8 cellular contexts compared by ENCODE assay signal in genomic region chr1:45340816-45341215, GRCh38. TPM values are rescaled to one million over a fixed set of nuclear protein-coding genes. Genes with fewer than 3 reads are reported as not detected.
A peak's percentile ranks its signal among the peaks of the same experiment; 100 is the strongest.
DNase-seq lines count a peak whose midpoint lies in the region; ATAC-seq, FAIRE-seq and TF ChIP-seq lines count a peak whose summit lies in the region.

No MANE protein-coding gene starts in this region.

- H3K36me3 Mint-ChIP-seq in mesothelial cell of epicardium: peaks cover 16% of the 10 kb centered on the region

- no peak for ATAC-seq in GM21447 (IDR thresholded peaks at IDR 0.05; ENCODE audit: unreplicated experiment)
- no peak for ATAC-seq in GM21723 (IDR thresholded peaks at IDR 0.05; ENCODE audit: unreplicated experiment)

- no peaks in the 10 kb centered on the region for H3K27me3 ChIP-seq in breast epithelium
- no peaks in the 10 kb centered on the region for H3K27me3 ChIP-seq in uterus

- FAIRE-seq in GM12891 (lab: Jason Lieb, UNC): peak; percentile 57
- FAIRE-seq in D721Med (lab: Jason Lieb, UNC): no peak

- peaks cover 22% of the 10 kb centered on the region for H3K4me1 Mint-ChIP-seq in mesothelial cell of epicardium

- H3K27ac ChIP-seq in breast epithelium (peak overlapping the region; percentile 95 to 97), uterus (peak overlapping the region; percentile 96 to 98)

- no peaks in the 10 kb centered on the region for H3K27me3 Mint-ChIP-seq in mesothelial cell of epicardium (ENCODE audit: low read depth)

- no peak for DNase-seq in GM12891 (ENCODE audit: insufficient read length, low spot score)
- DNase-seq in NAMALWA (ENCODE audit: low spot score): peak; percentile 62
- DNase-seq in breast epithelium (ENCODE audit: low spot score in 2 of 2): no peak
- no peak for DNase-seq in mesothelial cell of epicardium (ENCODE audit: low spot score in 2 of 2, unreplicated experiment in 2 of 2)
- no peak for DNase-seq in uterus
- DNase-seq in D721Med (ENCODE audit: insufficient read length, low spot score): no peak

- intact Hi-C loops in breast epithelium (cut with DNase I; ENCODE audit: low total_unique reads): no loop called here
- intact Hi-C loops in uterus (cut with DNase I; ENCODE audit: low total_unique reads): loop anchor here (10.0 kb wide), 1 partner anchor 154 kb away; the partner anchor contains the start of gene TESK2

- TF ChIP-seq POLR2A in GM12891 (IDR thresholded peaks at IDR 0.05; ENCODE audit: low read depth, low read length) (no peak), breast epithelium (IDR thresholded peaks at IDR 0.05) (no peak), uterus (IDR thresholded peaks at IDR 0.05) (no peak)

- TF ChIP-seq CTCF in breast epithelium (IDR thresholded peaks at IDR 0.05) (no peak), mesothelial cell of epicardium (IDR thresholded peaks at IDR 0.05; ENCODE audit: unreplicated experiment) (no peak), uterus (IDR thresholded peaks at IDR 0.05) (no peak), D721Med (IDR thresholded peaks at IDR 0.05; ENCODE audit: insufficient read depth, missing control alignments) (no peak)

- H3K36me3 ChIP-seq in breast epithelium (no peaks in the 10 kb centered on the region), uterus (no peaks in the 10 kb centered on the region)

- no peaks in the 10 kb centered on the region for H3K9me3 Mint-ChIP-seq in mesothelial cell of epicardium

- peak overlapping the region; percentile 93 for H3K27ac Mint-ChIP-seq in mesothelial cell of epicardium

- H3K4me3 ChIP-seq in breast epithelium: peak overlapping the region; percentile 77 to 82 (median 81)
- H3K4me3 ChIP-seq in uterus: peak overlapping the region; percentile 88 to 89

- H3K9me3 ChIP-seq in breast epithelium (no peaks in the 10 kb centered on the region), uterus (no peaks in the 10 kb centered on the region)

- peak overlapping the region; percentile 90 for H3K4me3 Mint-ChIP-seq in mesothelial cell of epicardium

- H3K4me1 ChIP-seq in breast epithelium (peaks cover 5 to 15% of the 10 kb centered on the region in 2 donors), uterus (peaks cover 0 to 9% of the 10 kb centered on the region in 2 donors)

TF ChIP-seq in GM12891, 5 proteins besides CTCF, POLR2A, EP300 and RAD21:
- TF ChIP-seq PAX5 (IDR thresholded peaks at IDR 0.05; ENCODE audit: insufficient read depth, low read length, severe bottlenecking) (no peak), SPI1 (IDR thresholded peaks at IDR 0.05; ENCODE audit: low read depth, low read length) (no peak), TAF1 (IDR thresholded peaks at IDR 0.05; ENCODE audit: low read depth, low read length) (no peak), POU2F2 (IDR thresholded peaks at IDR 0.05; ENCODE audit: low read depth, low read length) (no peak), POLR2AphosphoS5 (IDR thresholded peaks at IDR 0.05; ENCODE audit: low read depth, low read length) (no peak)

RNA-seq across cellular contexts. Expression of gene MUTYH, which starts 0.6 kb away (rescaled TPM):
- polyA plus RNA-seq in GM12891 (2012; ENCODE audit: low read depth, missing spikeins): 20.9 TPM
- total RNA-seq in breast epithelium (10 to 100 TPM; 16.8 to 26.2 (median 25.8) TPM), mesothelial cell of epicardium (39.5 to 43.1 TPM (median 43.0 TPM) in 3 replicates), uterus (10 to 100 TPM; 12.6 to 49.2 (median 26.3) TPM)

RNA-seq across cellular contexts. Expression of gene TOE1, which starts 0.8 kb away (rescaled TPM):
- polyA plus RNA-seq in GM12891 (2012; ENCODE audit: low read depth, missing spikeins): 15.6 TPM
- total RNA-seq in breast epithelium: 10 to 100 TPM in 2 of 3 donors, 1 to 10 TPM in 1; 8.6 to 21.2 (median 11.1) TPM
- total RNA-seq in mesothelial cell of epicardium: 10.9 to 14.0 TPM (median 13.2 TPM) in 3 replicates
- 10 to 100 TPM; 10.3 to 21.8 (median 14.4) TPM for total RNA-seq in uterus

RNA-seq across cellular contexts. Expression of gene HPDL, which starts 14.1 kb away (rescaled TPM):
- 8.5 TPM for polyA plus RNA-seq in GM12891 (2012; ENCODE audit: low read depth, missing spikeins)
- total RNA-seq in breast epithelium (under 1 TPM in 1 of 3 donors, not detected in 2; 0.44 TPM), mesothelial cell of epicardium (2.1 to 2.8 TPM (median 2.4 TPM) in 3 replicates), uterus (1 to 10 TPM in 1 of 4 donors, under 1 TPM in 1, not detected in 2; 0.46 to 1.4 TPM)
